In genomic region chr4:64305565-64306254, GRCh38 we compare ENCODE assay signal across 1 cellular context.
TF ChIP-seq lines count a peak whose summit lies in the region.

No MANE protein-coding gene starts in this region.

TF ChIP-seq in GM23338, 12 proteins besides CTCF, POLR2A, EP300 and RAD21 (continued from another document):
- TF ChIP-seq ZNF462 (CRISPR knock-in tag; IDR thresholded peaks at IDR 0.05): no peak
- no peak for TF ChIP-seq NANOG (IDR thresholded peaks at IDR 0.05; ENCODE audit: borderline replicate concordance)
- TF ChIP-seq ETS1 (IDR thresholded peaks at IDR 0.05): no peak
- TF ChIP-seq REST (IDR thresholded peaks at IDR 0.05; ENCODE audit: unreplicated experiment): no peak
- no peak for TF ChIP-seq ZNF331 (CRISPR knock-in tag; IDR thresholded peaks at IDR 0.05; ENCODE audit: low read depth)
- TF ChIP-seq CREB1 (CRISPR knock-in tag; IDR thresholded peaks at IDR 0.05; ENCODE audit: low read depth): no peak
- TF ChIP-seq POLR2AphosphoS5 (IDR thresholded peaks at IDR 0.05; ENCODE audit: low read depth): no peak
- TF ChIP-seq ZNF114 (CRISPR knock-in tag; IDR thresholded peaks at IDR 0.05): no peak
- no peak for TF ChIP-seq STAT1 (IDR thresholded peaks at IDR 0.05; ENCODE audit: unreplicated experiment)
- TF ChIP-seq JUNB (IDR thresholded peaks at IDR 0.05; ENCODE audit: unreplicated experiment): no peak
- TF ChIP-seq EZH2 (IDR thresholded peaks at IDR 0.05; ENCODE audit: low read depth, unreplicated experiment): no peak
TF ChIP-seq in GM23338: peak in this region for 0.
